14 cellular contexts compared by ENCODE assay signal in the genomic region with DNA sequence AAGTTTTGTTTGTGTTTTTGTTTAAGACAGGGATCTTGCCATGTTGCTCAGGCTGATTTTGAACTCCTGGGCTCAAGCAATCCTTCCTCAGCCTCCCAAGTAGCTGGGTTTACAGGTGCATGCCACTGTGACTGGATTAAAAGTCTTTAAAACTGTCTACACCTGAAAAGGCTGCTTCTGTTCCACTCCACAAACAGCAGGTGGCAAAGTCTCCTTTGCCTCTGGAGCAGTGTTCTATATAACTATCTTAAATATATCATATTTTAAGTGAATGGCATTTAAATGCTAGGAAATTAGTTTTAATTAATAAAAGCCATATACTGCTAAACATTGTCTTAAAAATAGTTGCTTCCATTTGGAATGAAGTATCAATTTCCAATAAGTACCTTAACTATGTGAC.
A peak's percentile ranks its signal among the peaks of the same experiment; 100 is the strongest.
DNase-seq lines count a peak whose midpoint lies in the region; ATAC-seq, FAIRE-seq and TF ChIP-seq lines count a peak whose summit lies in the region.
"Had no signal": no experiment of that assay in that cellular context is flagged by ENCODE, and none has a peak within 500 bp of the region (broad histone marks: within the 10 kb centered on the region; RNA-seq: fewer than 3 reads in every experiment).

No MANE protein-coding gene starts in this region.

- no peak overlapping the region for H4K5ac ChIP-seq in H1 (ENCODE audit: insufficient read length, low read depth, low read length)

- DNase-seq in DMS 273 (lab: John Stamatoyannopoulos, UW; ENCODE audit: unreplicated experiment): peak; percentile 16
- no peak for DNase-seq in DMS 273 treated with DMSO at 0.1 percent for 48 hours (lab: John Stamatoyannopoulos, UW)
- no peak for DNase-seq in H1 (ENCODE audit: low read depth in 1 of 2, low spot score in 2 of 2)
- no peak for DNase-seq in pancreas
- DNase-seq in T-cell: no peak
- no peak for DNase-seq in activated gamma-delta T cell (lab: John Stamatoyannopoulos, UW)
- DNase-seq: 8988T; activated CD8-positive, alpha-beta memory T cell treated with anti-CD3 and anti-CD28 coated beads, Interleukin-2, amount 50 U/mL, for 4 hours; NCI-H2029 treated with DMSO at 0.1 percent for 48 hours had no signal

- H3K4me1 ChIP-seq in OCI-LY3 (ENCODE audit: low read length) (no peaks in the 10 kb centered on the region), H1 (replicated peaks in 1 of 4; ENCODE audit: control insufficient read depth in 3 of 4, insufficient read depth in 4 of 4, low read length in 3 of 4) (no peaks in the 10 kb centered on the region), pancreas (peaks cover 0 to 9% (median 8%) of the 10 kb centered on the region in 3 donors)

- H4K91ac ChIP-seq in H1 (replicated peaks; ENCODE audit: insufficient read length, low read length): no peak overlapping the region

- no peak overlapping the region for H2BK15ac ChIP-seq in H1 (ENCODE audit: low read length)

- peaks cover 0 to 11% of the 10 kb centered on the region in 2 donors for H3K27me3 Mint-ChIP-seq in T-cell

- POLR2A ChIA-PET in H1 (lab: Charles Lee; ENCODE audit: partially characterized antibody): no interaction called here
- POLR2A ChIA-PET in T-cell (lab: Charles Lee): no interaction called here

- H2BK120ac ChIP-seq in H1 (replicated peaks; ENCODE audit: low read depth, low read length): no peak overlapping the region

- H3K4ac ChIP-seq in H1 (replicated peaks; ENCODE audit: insufficient read length, low read depth, low read length): no peak overlapping the region

- H3K27ac ChIP-seq in OCI-LY3 (ENCODE audit: low read length): no peak overlapping the region
- H3K27ac ChIP-seq in H1 (ENCODE audit: low read depth, low read length): no peak overlapping the region
- H3K27ac ChIP-seq in pancreas: no peak overlapping the region
- H3K27ac ChIP-seq: epithelial cell of prostate had no signal

- H3K36me3 Mint-ChIP-seq in T-cell: no peaks in the 10 kb centered on the region
- H3K36me3 Mint-ChIP-seq: activated naive CD8-positive, alpha-beta T cell had no signal

- H3K4me3 Mint-ChIP-seq in T-cell: no peak overlapping the region
- H3K4me3 Mint-ChIP-seq: activated naive CD8-positive, alpha-beta T cell; WTC11 had no signal

- FAIRE-seq in H1 (lab: Jason Lieb, UNC) (no peak), pancreas (lab: Jason Lieb, UNC) (no peak)

- peak; percentile 39 for TF ChIP-seq CTCF in OCI-LY3 (IDR thresholded peaks at IDR 0.05; ENCODE audit: low read depth, low read length)
- no peak for TF ChIP-seq CTCF in H1 (IDR thresholded peaks at IDR 0.05; ENCODE audit: control extremely low read depth in 1 of 3, insufficient read depth in 1 of 3, low read depth in 1 of 3, low read length in 3 of 3)
- TF ChIP-seq CTCF in pancreas (IDR thresholded peaks at IDR 0.05): no peak

- no peak overlapping the region for H3K18ac ChIP-seq in H1 (ENCODE audit: extremely low read depth, low read length)

- H3K23ac ChIP-seq in H1 (ENCODE audit: insufficient read length): no peak overlapping the region

- intact Hi-C loops in pancreas (cut with DNase I): no loop called here

- CTCF ChIA-PET in H1 (lab: Charles Lee; ENCODE audit: partially characterized antibody) (interaction anchor here (0.7 to 1.3 kb wide), 5 partner anchors 14 to 182 kb away, joined by 3 to 6 read pairs (median 4); no protein-coding TSS in a partner anchor), T-cell (lab: Charles Lee) (no interaction called here)

- H3K27me3 ChIP-seq in OCI-LY3 (ENCODE audit: low read depth, low read length) (no peaks in the 10 kb centered on the region), H1 (replicated peaks in 1 of 4; ENCODE audit: control insufficient read depth in 3 of 4, extremely low read depth in 1 of 4, insufficient read depth in 3 of 4, low read length in 3 of 4) (no peaks in the 10 kb centered on the region), pancreas (no peaks in the 10 kb centered on the region)

- H3K4me1 Mint-ChIP-seq in T-cell: no peaks in the 10 kb centered on the region

- no peak overlapping the region for H2BK12ac ChIP-seq in H1 (ENCODE audit: low read depth, low read length)

- H3K36me3 ChIP-seq in OCI-LY3 (replicated peaks; ENCODE audit: low read depth, low read length): no peaks in the 10 kb centered on the region
- H3K36me3 ChIP-seq in H1 (ENCODE audit: control insufficient read depth in 2 of 4, insufficient read depth in 4 of 4, low read length in 3 of 4): peaks cover 0 to 6% (median 1%) of the 10 kb centered on the region in 4 experiments; a peak in 1 of 8 replicates
- peaks cover 0 to 15% (median 0%) of the 10 kb centered on the region in 3 donors for H3K36me3 ChIP-seq in pancreas

- no peak for TF ChIP-seq EP300 in H1 (IDR thresholded peaks at IDR 0.05; ENCODE audit: borderline replicate concordance in 1 of 2, low read depth in 2 of 2, low read length in 2 of 2)

- H3K9ac ChIP-seq in OCI-LY3 (ENCODE audit: low read length): no peak overlapping the region
- H3K9ac ChIP-seq in H1 (replicated peaks in 1 of 4; ENCODE audit: extremely low read depth in 1 of 4, low read depth in 3 of 4, low read length in 3 of 4): no peak overlapping the region

- no peak overlapping the region for H2BK5ac ChIP-seq in H1 (ENCODE audit: low read depth, low read length)

- no peak overlapping the region for H3K27ac Mint-ChIP-seq in T-cell
- H3K27ac Mint-ChIP-seq: activated naive CD8-positive, alpha-beta T cell had no signal

- no peaks in the 10 kb centered on the region for H3K9me3 ChIP-seq in OCI-LY3 (ENCODE audit: insufficient read depth, low read length)
- H3K9me3 ChIP-seq in H1 (ENCODE audit: insufficient read depth in 2 of 2, low read depth in 1 of 2, low read length in 1 of 2): no peaks in the 10 kb centered on the region
- no peaks in the 10 kb centered on the region for H3K9me3 ChIP-seq in pancreas

- no peaks in the 10 kb centered on the region for H3K79me2 ChIP-seq in OCI-LY3 (ENCODE audit: low read length)
- no peaks in the 10 kb centered on the region for H3K79me2 ChIP-seq in H1 (ENCODE audit: control insufficient read depth in 1 of 2, insufficient read depth in 2 of 2, low read length in 2 of 2)

- no peaks in the 10 kb centered on the region for H3K9me3 Mint-ChIP-seq in T-cell
- H3K9me3 Mint-ChIP-seq: WTC11 had no signal

- no peak for TF ChIP-seq POLR2A in H1 (IDR thresholded peaks at IDR 0.05; ENCODE audit: control extremely low read depth in 1 of 2, low read depth in 2 of 2, low read length in 2 of 2)

- no peak overlapping the region for H2AFZ ChIP-seq in OCI-LY3 (ENCODE audit: low read depth, low read length)
- H2AFZ ChIP-seq in H1 (ENCODE audit: low read length): no peak overlapping the region

- no peak overlapping the region for H3K56ac ChIP-seq in H1 (replicated peaks; ENCODE audit: insufficient read length, low read depth, low read length)

- H3K23me2 ChIP-seq in H1 (ENCODE audit: low read depth, low read length): no peaks in the 10 kb centered on the region; the same call in 1 of the 2 replicates

- no peak overlapping the region for H3K14ac ChIP-seq in H1 (ENCODE audit: insufficient read length)

- peak in 3 of 4 donors; percentile 53 to 63 (median 55) for ATAC-seq in pancreas
- no peak for ATAC-seq in T-cell (replicated peaks in 1 of 4)
- ATAC-seq in GM18870 (IDR thresholded peaks at IDR 0.05; ENCODE audit: unreplicated experiment): no peak
- ATAC-seq: WTC11 had no signal

- H4K8ac ChIP-seq in H1 (ENCODE audit: extremely low read depth, insufficient read depth, low read length): no peak overlapping the region

- no peaks in the 10 kb centered on the region for H4K20me1 ChIP-seq in OCI-LY3 (ENCODE audit: insufficient read depth, low read length)
- H4K20me1 ChIP-seq in H1 (replicated peaks in 1 of 2; ENCODE audit: control insufficient read depth in 1 of 2, insufficient read depth in 2 of 2, low read length in 2 of 2): no peaks in the 10 kb centered on the region

- H3K4me3 ChIP-seq in OCI-LY3 (ENCODE audit: low read length): no peak overlapping the region
- H3K4me3 ChIP-seq in H1 (ENCODE audit: extremely low read depth in 1 of 4, insufficient read depth in 2 of 4, low read depth in 3 of 4, low read length in 4 of 4): no peak overlapping the region
- no peak overlapping the region for H3K4me3 ChIP-seq in pancreas

- H2BK20ac ChIP-seq in H1 (ENCODE audit: low read length): no peak overlapping the region

- no peaks in the 10 kb centered on the region for H3K79me1 ChIP-seq in H1 (ENCODE audit: low read depth, low read length)

- TF ChIP-seq RAD21 in H1 (IDR thresholded peaks at IDR 0.05 in 1 of 2, conservative IDR thresholded peaks at IDR 0.05 in 1 of 2; ENCODE audit: low read depth in 2 of 2, low read length in 2 of 2): peak; percentile 16 to 17; a peak in 2 of 4 replicates

- H2AK5ac ChIP-seq in H1 (ENCODE audit: low read depth, low read length): no peak overlapping the region

- H3K4me2 ChIP-seq in OCI-LY3 (ENCODE audit: low read length) (no peak overlapping the region), H1 (ENCODE audit: insufficient read depth in 1 of 2, low read depth in 2 of 2, low read length in 2 of 2) (no peak overlapping the region)

TF ChIP-seq in H1, 55 proteins besides CTCF, POLR2A, EP300 and RAD21 (continues in another document):
- TF ChIP-seq SAP30 (IDR thresholded peaks at IDR 0.05; ENCODE audit: insufficient read depth, insufficient replicate concordance, low read length) (no peak), CHD2 (IDR thresholded peaks at IDR 0.05; ENCODE audit: low read length) (no peak), TAF1 (IDR thresholded peaks at IDR 0.05; ENCODE audit: low read depth, low read length) (no peak), ZNF274 (IDR thresholded peaks at IDR 0.05; ENCODE audit: borderline replicate concordance, extremely low read depth, low read length) (no peak), ASH2L (IDR thresholded peaks at IDR 0.05; ENCODE audit: low read length) (no peak), SIN3A (conservative IDR thresholded peaks at IDR 0.05 in 1 of 2, IDR thresholded peaks at IDR 0.05 in 1 of 2; ENCODE audit: low read depth in 1 of 2, low read length in 2 of 2) (no peak), EGR1 (IDR thresholded peaks at IDR 0.05; ENCODE audit: borderline replicate concordance, low read depth, low read length) (no peak), POU5F1 (IDR thresholded peaks at IDR 0.05; ENCODE audit: low read depth, low read length) (no peak), CBX5 (IDR thresholded peaks at IDR 0.05; ENCODE audit: low read depth, low read length) (no peak), GABPA (IDR thresholded peaks at IDR 0.05; ENCODE audit: borderline replicate concordance, insufficient read depth, low read length) (no peak)
- TF ChIP-seq, protein P1, sequence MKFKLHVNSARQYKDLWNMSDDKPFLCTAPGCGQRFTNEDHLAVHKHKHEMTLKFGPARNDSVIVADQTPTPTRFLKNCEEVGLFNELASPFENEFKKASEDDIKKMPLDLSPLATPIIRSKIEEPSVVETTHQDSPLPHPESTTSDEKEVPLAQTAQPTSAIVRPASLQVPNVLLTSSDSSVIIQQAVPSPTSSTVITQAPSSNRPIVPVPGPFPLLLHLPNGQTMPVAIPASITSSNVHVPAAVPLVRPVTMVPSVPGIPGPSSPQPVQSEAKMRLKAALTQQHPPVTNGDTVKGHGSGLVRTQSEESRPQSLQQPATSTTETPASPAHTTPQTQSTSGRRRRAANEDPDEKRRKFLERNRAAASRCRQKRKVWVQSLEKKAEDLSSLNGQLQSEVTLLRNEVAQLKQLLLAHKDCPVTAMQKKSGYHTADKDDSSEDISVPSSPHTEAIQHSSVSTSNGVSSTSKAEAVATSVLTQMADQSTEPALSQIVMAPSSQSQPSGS (IDR thresholded peaks at IDR 0.05; ENCODE audit: low read length): no peak

Comparison
In these comparisons a context has a peak if more than half of its experiments do, and no peak if none do; other contexts are left out.
1. ATAC-seq: peak in pancreas (3 of 4); none in T-cell (0 of 4) and GM18870 (single experiment).